Comparison of ENCODE assay signal across 17 cellular contexts in the genomic region with DNA sequence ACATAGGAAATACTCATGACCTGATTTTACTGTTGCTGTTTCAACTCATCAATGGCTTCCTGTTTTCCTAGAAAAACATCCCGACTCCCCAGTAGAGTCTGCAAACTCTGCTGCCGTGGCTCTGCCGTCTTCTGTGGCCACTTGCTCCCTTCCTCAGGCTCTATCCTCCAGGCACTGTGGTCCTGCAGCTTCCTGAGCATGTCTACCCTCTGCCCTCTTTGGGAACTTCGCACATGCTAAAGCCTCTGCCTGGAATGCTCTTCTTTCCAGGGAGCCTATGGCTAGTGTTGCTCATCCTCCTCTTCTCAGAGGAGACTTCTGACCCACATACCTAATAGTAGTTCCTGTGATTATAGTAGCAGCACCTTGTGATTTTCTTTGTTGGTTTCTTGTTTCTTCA.
DNase-seq lines count a peak whose midpoint lies in the region; ATAC-seq and TF ChIP-seq lines count a peak whose summit lies in the region.
"Had no signal": no experiment of that assay in that cellular context is flagged by ENCODE, and none has a peak within 500 bp of the region (broad histone marks: within the 10 kb centered on the region; RNA-seq: fewer than 3 reads in every experiment).

No MANE protein-coding gene starts in this region.

- ATAC-seq in GM23338 (no peak), WTC11 (peak; percentile 28; the same call in 1 of the 2 replicates), GM18498 (IDR thresholded peaks at IDR 0.05; ENCODE audit: unreplicated experiment) (no peak)

- TF ChIP-seq CTCF in GM23338 (conservative IDR thresholded peaks at IDR 0.05; ENCODE audit: low read depth in 2 of 2), result no peak
- TF ChIP-seq CTCF in WTC11 (IDR thresholded peaks at IDR 0.05), result no peak
- TF ChIP-seq CTCF in GM10266 (IDR thresholded peaks at IDR 0.05; ENCODE audit: control insufficient read depth, insufficient read depth, low read depth, missing control alignments), result no peak

- peaks cover 9% of the 10 kb centered on the region for H3K79me1 ChIP-seq in trophoblast cell (ENCODE audit: low read length)

- no peak overlapping the region for H4K12ac ChIP-seq in trophoblast cell (ENCODE audit: low read depth, low read length)

- H3K4ac ChIP-seq in trophoblast cell (ENCODE audit: low read depth, low read length), result no peak overlapping the region

- H2BK5ac ChIP-seq in trophoblast cell (ENCODE audit: low read depth, low read length, poor library complexity), result no peak overlapping the region

- no peaks in the 10 kb centered on the region for H3F3A ChIP-seq in GM23338 (replicated peaks; ENCODE audit: low read depth)

- H2AFZ ChIP-seq in GM23338 (peak overlapping the region; percentile 43; the same call in 1 of the 2 replicates), trophoblast cell (ENCODE audit: insufficient read depth, low read length, poor library complexity) (no peak overlapping the region)

- no peak overlapping the region for H3K27ac ChIP-seq in GM23338 (ENCODE audit: low read depth)
- peak overlapping the region; percentile 44 for H3K27ac ChIP-seq in trophoblast cell (ENCODE audit: low read depth, low read length)
- H3K27ac ChIP-seq: SJCRH30 had no signal

- H3K27me3 ChIP-seq in GM23338 (ENCODE audit: insufficient read depth) (no peaks in the 10 kb centered on the region), trophoblast cell (ENCODE audit: insufficient read depth, low read length) (no peaks in the 10 kb centered on the region)
- H3K27me3 ChIP-seq: SJCRH30 had no signal

- no peak overlapping the region for H4K8ac ChIP-seq in trophoblast cell (ENCODE audit: low read depth, low read length)

- H3K4me1 ChIP-seq in GM23338 (ENCODE audit: insufficient read depth) (0 out of 2 replicates have a peak, but pooled peaks cover 4% of the 10 kb centered on the region), trophoblast cell (ENCODE audit: control insufficient read depth in 1 of 2, insufficient read depth in 2 of 2, low read length in 2 of 2) (peaks cover 11 to 17% of the 10 kb centered on the region in 2 experiments)
- H3K4me1 ChIP-seq: SJCRH30 had no signal

- no peak overlapping the region for H3K9ac ChIP-seq in trophoblast cell (ENCODE audit: low read length)

- no peaks in the 10 kb centered on the region for H3K9me3 ChIP-seq in trophoblast cell (ENCODE audit: insufficient read depth, low read depth, low read length)
- H3K9me3 ChIP-seq: SJCRH30 had no signal

- no peak overlapping the region for H2BK120ac ChIP-seq in trophoblast cell (ENCODE audit: insufficient read depth, low read length, poor library complexity)

- H3K4me1 Mint-ChIP-seq in GM23338, result peaks cover 6% of the 10 kb centered on the region; the same call in 2 of the 3 replicates
- H3K4me1 Mint-ChIP-seq in WTC11, result peaks cover 12% of the 10 kb centered on the region

- WGBS in trophoblast cell (ENCODE audit: extremely low coverage, insufficient coverage, insufficient read length), result no CpG with 5 or more reads among the region's 4 CpGs

- no peak overlapping the region for H3K27ac Mint-ChIP-seq in GM23338
- no peak overlapping the region for H3K27ac Mint-ChIP-seq in WTC11
- H3K27ac Mint-ChIP-seq: CD4-positive, alpha-beta T cell had no signal

- H3K36me3 ChIP-seq in GM23338 (ENCODE audit: insufficient read depth) (no peaks in the 10 kb centered on the region), trophoblast cell (ENCODE audit: control insufficient read depth in 1 of 2, insufficient read depth in 2 of 2, low read length in 2 of 2) (no peaks in the 10 kb centered on the region)
- H3K36me3 ChIP-seq: SJCRH30 had no signal

- no peaks in the 10 kb centered on the region for H3K36me3 Mint-ChIP-seq in GM23338 (ENCODE audit: low read depth)
- H3K36me3 Mint-ChIP-seq in WTC11, result no peaks in the 10 kb centered on the region

- H3K4me3 ChIP-seq in GM23338 (no peak overlapping the region), trophoblast cell (ENCODE audit: low read depth, low read length) (no peak overlapping the region)
- H3K4me3 ChIP-seq: SJCRH30 had no signal

- CTCF ChIA-PET in WTC11 (lab: Charles Lee), result no interaction called here

- H3K18ac ChIP-seq in trophoblast cell (ENCODE audit: low read length), result no peak overlapping the region

- H3K9me2 ChIP-seq in GM23338 (ENCODE audit: insufficient read depth), result no peaks in the 10 kb centered on the region; the same call in 1 of the 2 replicates

- no peak overlapping the region for H3K23ac ChIP-seq in trophoblast cell (ENCODE audit: low read length)

- no peak overlapping the region for H2AK5ac ChIP-seq in trophoblast cell (ENCODE audit: low read length)

- H3K79me2 ChIP-seq in GM23338 (replicated peaks; ENCODE audit: insufficient read depth) (no peaks in the 10 kb centered on the region), trophoblast cell (ENCODE audit: control insufficient read depth, insufficient read depth, low read length, poor library complexity) (peaks cover 2% of the 10 kb centered on the region)

- DNase-seq in GM23338 (ENCODE audit: low spot score) (no peak), WTC11 (ENCODE audit: low spot score) (no peak), iPS-NIHi7 (ENCODE audit: extremely low spot score) (peak; percentile 25), trophoblast cell (peak; percentile 82 to 85), GM10266 (ENCODE audit: extremely low spot score) (no peak)
- DNase-seq in stimulated activated CD4-positive, alpha-beta T cell treated with anti-CD3 and anti-CD28 coated beads, Interleukin-4, amount 100 ng/mL, for 4 hours, result no peak
- DNase-seq: CD4-positive, alpha-beta T cell; GDM1; KG1; NCI-H1105; NCI-H146; NCI-H2029; NCI-H345; NCI-H524; NCI-H774; SJCRH30 had no signal

- peaks cover 2% of the 10 kb centered on the region for H3K27me3 Mint-ChIP-seq in GM23338 (ENCODE audit: insufficient read depth, low read depth, poor library complexity)
- no peaks in the 10 kb centered on the region for H3K27me3 Mint-ChIP-seq in WTC11 (ENCODE audit: low read depth)
- H3K27me3 Mint-ChIP-seq: CD4-positive, alpha-beta T cell had no signal

- no peak overlapping the region for H2BK12ac ChIP-seq in trophoblast cell (ENCODE audit: low read length)

- H4K20me1 ChIP-seq in GM23338 (replicated peaks; ENCODE audit: insufficient read depth), result no peaks in the 10 kb centered on the region

- no peak overlapping the region for H3K14ac ChIP-seq in trophoblast cell (ENCODE audit: low read length)

- H3K4me3 Mint-ChIP-seq in GM23338 (no peak overlapping the region), WTC11 (no peak overlapping the region)
- H3K4me3 Mint-ChIP-seq: CD4-positive, alpha-beta T cell had no signal

- POLR2A ChIA-PET in WTC11 (lab: Charles Lee), result no interaction called here

- no peak overlapping the region for H4K91ac ChIP-seq in trophoblast cell (ENCODE audit: low read depth, low read length)

- H3K4me2 ChIP-seq in GM23338, result no peak overlapping the region
- H3K4me2 ChIP-seq in trophoblast cell (ENCODE audit: low read length), result no peak overlapping the region

- H3K9me3 Mint-ChIP-seq in GM23338, result no peaks in the 10 kb centered on the region
- H3K9me3 Mint-ChIP-seq in WTC11, result no peaks in the 10 kb centered on the region
- H3K9me3 Mint-ChIP-seq: CD4-positive, alpha-beta T cell had no signal

TF ChIP-seq in GM23338, 12 proteins besides CTCF, POLR2A, EP300 and RAD21 (continues in another document):
- TF ChIP-seq, protein P1, sequence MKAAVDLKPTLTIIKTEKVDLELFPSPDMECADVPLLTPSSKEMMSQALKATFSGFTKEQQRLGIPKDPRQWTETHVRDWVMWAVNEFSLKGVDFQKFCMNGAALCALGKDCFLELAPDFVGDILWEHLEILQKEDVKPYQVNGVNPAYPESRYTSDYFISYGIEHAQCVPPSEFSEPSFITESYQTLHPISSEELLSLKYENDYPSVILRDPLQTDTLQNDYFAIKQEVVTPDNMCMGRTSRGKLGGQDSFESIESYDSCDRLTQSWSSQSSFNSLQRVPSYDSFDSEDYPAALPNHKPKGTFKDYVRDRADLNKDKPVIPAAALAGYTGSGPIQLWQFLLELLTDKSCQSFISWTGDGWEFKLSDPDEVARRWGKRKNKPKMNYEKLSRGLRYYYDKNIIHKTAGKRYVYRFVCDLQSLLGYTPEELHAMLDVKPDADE (IDR thresholded peaks at IDR 0.05), result no peak
- no peak for TF ChIP-seq EZH2phosphoT487 (IDR thresholded peaks at IDR 0.05; ENCODE audit: unreplicated experiment)
- TF ChIP-seq POLR2AphosphoS5 (IDR thresholded peaks at IDR 0.05; ENCODE audit: low read depth), result no peak
- TF ChIP-seq CREB1 (CRISPR knock-in tag; IDR thresholded peaks at IDR 0.05; ENCODE audit: low read depth), result no peak
- TF ChIP-seq STAT1 (IDR thresholded peaks at IDR 0.05; ENCODE audit: unreplicated experiment), result no peak
- TF ChIP-seq NANOG (IDR thresholded peaks at IDR 0.05; ENCODE audit: borderline replicate concordance), result no peak

TF ChIP-seq in WTC11, 78 proteins besides CTCF, POLR2A, EP300 and RAD21 (continues in another document):
- TF ChIP-seq, protein P2, sequence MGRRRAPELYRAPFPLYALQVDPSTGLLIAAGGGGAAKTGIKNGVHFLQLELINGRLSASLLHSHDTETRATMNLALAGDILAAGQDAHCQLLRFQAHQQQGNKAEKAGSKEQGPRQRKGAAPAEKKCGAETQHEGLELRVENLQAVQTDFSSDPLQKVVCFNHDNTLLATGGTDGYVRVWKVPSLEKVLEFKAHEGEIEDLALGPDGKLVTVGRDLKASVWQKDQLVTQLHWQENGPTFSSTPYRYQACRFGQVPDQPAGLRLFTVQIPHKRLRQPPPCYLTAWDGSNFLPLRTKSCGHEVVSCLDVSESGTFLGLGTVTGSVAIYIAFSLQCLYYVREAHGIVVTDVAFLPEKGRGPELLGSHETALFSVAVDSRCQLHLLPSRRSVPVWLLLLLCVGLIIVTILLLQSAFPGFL (CRISPR knock-in tag; IDR thresholded peaks at IDR 0.05; ENCODE audit: borderline replicate concordance), result no peak
- TF ChIP-seq, protein P3, sequence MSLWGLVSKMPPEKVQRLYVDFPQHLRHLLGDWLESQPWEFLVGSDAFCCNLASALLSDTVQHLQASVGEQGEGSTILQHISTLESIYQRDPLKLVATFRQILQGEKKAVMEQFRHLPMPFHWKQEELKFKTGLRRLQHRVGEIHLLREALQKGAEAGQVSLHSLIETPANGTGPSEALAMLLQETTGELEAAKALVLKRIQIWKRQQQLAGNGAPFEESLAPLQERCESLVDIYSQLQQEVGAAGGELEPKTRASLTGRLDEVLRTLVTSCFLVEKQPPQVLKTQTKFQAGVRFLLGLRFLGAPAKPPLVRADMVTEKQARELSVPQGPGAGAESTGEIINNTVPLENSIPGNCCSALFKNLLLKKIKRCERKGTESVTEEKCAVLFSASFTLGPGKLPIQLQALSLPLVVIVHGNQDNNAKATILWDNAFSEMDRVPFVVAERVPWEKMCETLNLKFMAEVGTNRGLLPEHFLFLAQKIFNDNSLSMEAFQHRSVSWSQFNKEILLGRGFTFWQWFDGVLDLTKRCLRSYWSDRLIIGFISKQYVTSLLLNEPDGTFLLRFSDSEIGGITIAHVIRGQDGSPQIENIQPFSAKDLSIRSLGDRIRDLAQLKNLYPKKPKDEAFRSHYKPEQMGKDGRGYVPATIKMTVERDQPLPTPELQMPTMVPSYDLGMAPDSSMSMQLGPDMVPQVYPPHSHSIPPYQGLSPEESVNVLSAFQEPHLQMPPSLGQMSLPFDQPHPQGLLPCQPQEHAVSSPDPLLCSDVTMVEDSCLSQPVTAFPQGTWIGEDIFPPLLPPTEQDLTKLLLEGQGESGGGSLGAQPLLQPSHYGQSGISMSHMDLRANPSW (CRISPR knock-in tag; conservative IDR thresholded peaks at IDR 0.05; ENCODE audit: low read depth), result no peak

Comparison
In these comparisons a context has a peak if more than half of its experiments do, and no peak if none do; other contexts are left out.
1. DNase-seq: peak in iPS-NIHi7 (single experiment) and trophoblast cell (2 of 2); none in GM23338 (single experiment), WTC11 (single experiment), GM10266 (single experiment) and stimulated activated CD4-positive, alpha-beta T cell treated with anti-CD3 and anti-CD28 coated beads, Interleukin-4, amount 100 ng/mL, for 4 hours (0 of 2).